Comparison of ENCODE assay signal across 2 cellular contexts in the genomic region with DNA sequence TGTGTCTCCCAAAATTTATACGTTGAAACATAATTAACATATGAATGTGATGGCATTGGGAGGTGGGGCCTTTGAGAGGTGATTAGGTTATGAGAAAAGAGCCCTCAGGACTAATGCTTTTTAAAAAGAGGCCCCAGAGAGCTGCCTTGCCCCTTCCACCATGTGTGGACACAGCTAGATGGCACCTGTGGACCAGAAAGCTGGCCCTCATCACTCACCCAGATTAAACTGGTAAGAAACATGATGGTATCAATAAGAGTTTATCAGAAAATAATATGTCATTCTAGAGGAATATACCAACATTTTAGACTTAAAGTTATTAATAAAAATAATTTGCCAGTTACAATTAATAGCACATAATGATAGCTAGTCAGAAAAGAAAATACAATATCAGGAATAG.
TF ChIP-seq lines count a peak whose summit lies in the region.

No MANE protein-coding gene starts in this region.

TF ChIP-seq in A549, 52 proteins besides CTCF, POLR2A, EP300 and RAD21:
- no peak for TF ChIP-seq PBX3 (IDR thresholded peaks at IDR 0.05)
- TF ChIP-seq CHD2 (IDR thresholded peaks at IDR 0.05; ENCODE audit: low read length, partially characterized antibody): no peak
- TF ChIP-seq RNF2 (IDR thresholded peaks at IDR 0.05; ENCODE audit: borderline replicate concordance, low read depth): no peak
- no peak for TF ChIP-seq MYC (IDR thresholded peaks at IDR 0.05; ENCODE audit: borderline replicate concordance, low read length)

TF ChIP-seq in H1, 55 proteins besides CTCF, POLR2A, EP300 and RAD21:
- no peak for TF ChIP-seq RNF2 (IDR thresholded peaks at IDR 0.05; ENCODE audit: borderline replicate concordance, low read depth, low read length, missing control alignments, poor library complexity, severe bottlenecking)
- TF ChIP-seq MAFK (IDR thresholded peaks at IDR 0.05; ENCODE audit: low read depth, low read length): no peak
- TF ChIP-seq KDM1A (IDR thresholded peaks at IDR 0.05; ENCODE audit: borderline replicate concordance, low read length): no peak
- TF ChIP-seq TEAD4 (IDR thresholded peaks at IDR 0.05; ENCODE audit: low read depth, low read length): no peak
- TF ChIP-seq RBBP5 (IDR thresholded peaks at IDR 0.05; ENCODE audit: borderline replicate concordance, low read depth, low read length): no peak
- no peak for TF ChIP-seq ASH2L (IDR thresholded peaks at IDR 0.05; ENCODE audit: low read length)
- no peak for TF ChIP-seq ATF3 (IDR thresholded peaks at IDR 0.05; ENCODE audit: insufficient read depth, low read depth, low read length)
- TF ChIP-seq EGR1 (IDR thresholded peaks at IDR 0.05; ENCODE audit: borderline replicate concordance, low read depth, low read length): no peak
- TF ChIP-seq SUZ12 (IDR thresholded peaks at IDR 0.05; ENCODE audit: low read length): no peak
- no peak for TF ChIP-seq GTF2F1 (IDR thresholded peaks at IDR 0.05; ENCODE audit: borderline replicate concordance, low read depth, low read length)
- no peak for TF ChIP-seq SP1 (IDR thresholded peaks at IDR 0.05; ENCODE audit: low read depth, low read length)
- no peak for TF ChIP-seq SP4 (IDR thresholded peaks at IDR 0.05; ENCODE audit: low read length)
- no peak for TF ChIP-seq ZNF274 (IDR thresholded peaks at IDR 0.05; ENCODE audit: borderline replicate concordance, extremely low read depth, low read length)
- TF ChIP-seq SIX5 (IDR thresholded peaks at IDR 0.05; ENCODE audit: low read depth, low read length): no peak
- TF ChIP-seq, protein P1, sequence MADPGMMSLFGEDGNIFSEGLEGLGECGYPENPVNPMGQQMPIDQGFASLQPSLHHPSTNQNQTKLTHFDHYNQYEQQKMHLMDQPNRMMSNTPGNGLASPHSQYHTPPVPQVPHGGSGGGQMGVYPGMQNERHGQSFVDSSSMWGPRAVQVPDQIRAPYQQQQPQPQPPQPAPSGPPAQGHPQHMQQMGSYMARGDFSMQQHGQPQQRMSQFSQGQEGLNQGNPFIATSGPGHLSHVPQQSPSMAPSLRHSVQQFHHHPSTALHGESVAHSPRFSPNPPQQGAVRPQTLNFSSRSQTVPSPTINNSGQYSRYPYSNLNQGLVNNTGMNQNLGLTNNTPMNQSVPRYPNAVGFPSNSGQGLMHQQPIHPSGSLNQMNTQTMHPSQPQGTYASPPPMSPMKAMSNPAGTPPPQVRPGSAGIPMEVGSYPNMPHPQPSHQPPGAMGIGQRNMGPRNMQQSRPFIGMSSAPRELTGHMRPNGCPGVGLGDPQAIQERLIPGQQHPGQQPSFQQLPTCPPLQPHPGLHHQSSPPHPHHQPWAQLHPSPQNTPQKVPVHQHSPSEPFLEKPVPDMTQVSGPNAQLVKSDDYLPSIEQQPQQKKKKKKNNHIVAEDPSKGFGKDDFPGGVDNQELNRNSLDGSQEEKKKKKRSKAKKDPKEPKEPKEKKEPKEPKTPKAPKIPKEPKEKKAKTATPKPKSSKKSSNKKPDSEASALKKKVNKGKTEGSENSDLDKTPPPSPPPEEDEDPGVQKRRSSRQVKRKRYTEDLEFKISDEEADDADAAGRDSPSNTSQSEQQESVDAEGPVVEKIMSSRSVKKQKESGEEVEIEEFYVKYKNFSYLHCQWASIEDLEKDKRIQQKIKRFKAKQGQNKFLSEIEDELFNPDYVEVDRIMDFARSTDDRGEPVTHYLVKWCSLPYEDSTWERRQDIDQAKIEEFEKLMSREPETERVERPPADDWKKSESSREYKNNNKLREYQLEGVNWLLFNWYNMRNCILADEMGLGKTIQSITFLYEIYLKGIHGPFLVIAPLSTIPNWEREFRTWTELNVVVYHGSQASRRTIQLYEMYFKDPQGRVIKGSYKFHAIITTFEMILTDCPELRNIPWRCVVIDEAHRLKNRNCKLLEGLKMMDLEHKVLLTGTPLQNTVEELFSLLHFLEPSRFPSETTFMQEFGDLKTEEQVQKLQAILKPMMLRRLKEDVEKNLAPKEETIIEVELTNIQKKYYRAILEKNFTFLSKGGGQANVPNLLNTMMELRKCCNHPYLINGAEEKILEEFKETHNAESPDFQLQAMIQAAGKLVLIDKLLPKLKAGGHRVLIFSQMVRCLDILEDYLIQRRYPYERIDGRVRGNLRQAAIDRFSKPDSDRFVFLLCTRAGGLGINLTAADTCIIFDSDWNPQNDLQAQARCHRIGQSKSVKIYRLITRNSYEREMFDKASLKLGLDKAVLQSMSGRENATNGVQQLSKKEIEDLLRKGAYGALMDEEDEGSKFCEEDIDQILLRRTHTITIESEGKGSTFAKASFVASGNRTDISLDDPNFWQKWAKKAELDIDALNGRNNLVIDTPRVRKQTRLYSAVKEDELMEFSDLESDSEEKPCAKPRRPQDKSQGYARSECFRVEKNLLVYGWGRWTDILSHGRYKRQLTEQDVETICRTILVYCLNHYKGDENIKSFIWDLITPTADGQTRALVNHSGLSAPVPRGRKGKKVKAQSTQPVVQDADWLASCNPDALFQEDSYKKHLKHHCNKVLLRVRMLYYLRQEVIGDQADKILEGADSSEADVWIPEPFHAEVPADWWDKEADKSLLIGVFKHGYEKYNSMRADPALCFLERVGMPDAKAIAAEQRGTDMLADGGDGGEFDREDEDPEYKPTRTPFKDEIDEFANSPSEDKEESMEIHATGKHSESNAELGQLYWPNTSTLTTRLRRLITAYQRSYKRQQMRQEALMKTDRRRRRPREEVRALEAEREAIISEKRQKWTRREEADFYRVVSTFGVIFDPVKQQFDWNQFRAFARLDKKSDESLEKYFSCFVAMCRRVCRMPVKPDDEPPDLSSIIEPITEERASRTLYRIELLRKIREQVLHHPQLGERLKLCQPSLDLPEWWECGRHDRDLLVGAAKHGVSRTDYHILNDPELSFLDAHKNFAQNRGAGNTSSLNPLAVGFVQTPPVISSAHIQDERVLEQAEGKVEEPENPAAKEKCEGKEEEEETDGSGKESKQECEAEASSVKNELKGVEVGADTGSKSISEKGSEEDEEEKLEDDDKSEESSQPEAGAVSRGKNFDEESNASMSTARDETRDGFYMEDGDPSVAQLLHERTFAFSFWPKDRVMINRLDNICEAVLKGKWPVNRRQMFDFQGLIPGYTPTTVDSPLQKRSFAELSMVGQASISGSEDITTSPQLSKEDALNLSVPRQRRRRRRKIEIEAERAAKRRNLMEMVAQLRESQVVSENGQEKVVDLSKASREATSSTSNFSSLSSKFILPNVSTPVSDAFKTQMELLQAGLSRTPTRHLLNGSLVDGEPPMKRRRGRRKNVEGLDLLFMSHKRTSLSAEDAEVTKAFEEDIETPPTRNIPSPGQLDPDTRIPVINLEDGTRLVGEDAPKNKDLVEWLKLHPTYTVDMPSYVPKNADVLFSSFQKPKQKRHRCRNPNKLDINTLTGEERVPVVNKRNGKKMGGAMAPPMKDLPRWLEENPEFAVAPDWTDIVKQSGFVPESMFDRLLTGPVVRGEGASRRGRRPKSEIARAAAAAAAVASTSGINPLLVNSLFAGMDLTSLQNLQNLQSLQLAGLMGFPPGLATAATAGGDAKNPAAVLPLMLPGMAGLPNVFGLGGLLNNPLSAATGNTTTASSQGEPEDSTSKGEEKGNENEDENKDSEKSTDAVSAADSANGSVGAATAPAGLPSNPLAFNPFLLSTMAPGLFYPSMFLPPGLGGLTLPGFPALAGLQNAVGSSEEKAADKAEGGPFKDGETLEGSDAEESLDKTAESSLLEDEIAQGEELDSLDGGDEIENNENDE (IDR thresholded peaks at IDR 0.05; ENCODE audit: insufficient replicate concordance, low read length): no peak
- TF ChIP-seq CTBP2 (IDR thresholded peaks at IDR 0.05; ENCODE audit: borderline replicate concordance, insufficient read depth, insufficient read length, low read length): no peak
- no peak for TF ChIP-seq KDM5A (IDR thresholded peaks at IDR 0.05; ENCODE audit: low read length)
- TF ChIP-seq TAF1 (IDR thresholded peaks at IDR 0.05; ENCODE audit: low read depth, low read length): no peak
- no peak for TF ChIP-seq BRCA1 (IDR thresholded peaks at IDR 0.05; ENCODE audit: low read depth, low read length)
